Comparison of ENCODE assay signal across 24 cellular contexts in the genomic region with DNA sequence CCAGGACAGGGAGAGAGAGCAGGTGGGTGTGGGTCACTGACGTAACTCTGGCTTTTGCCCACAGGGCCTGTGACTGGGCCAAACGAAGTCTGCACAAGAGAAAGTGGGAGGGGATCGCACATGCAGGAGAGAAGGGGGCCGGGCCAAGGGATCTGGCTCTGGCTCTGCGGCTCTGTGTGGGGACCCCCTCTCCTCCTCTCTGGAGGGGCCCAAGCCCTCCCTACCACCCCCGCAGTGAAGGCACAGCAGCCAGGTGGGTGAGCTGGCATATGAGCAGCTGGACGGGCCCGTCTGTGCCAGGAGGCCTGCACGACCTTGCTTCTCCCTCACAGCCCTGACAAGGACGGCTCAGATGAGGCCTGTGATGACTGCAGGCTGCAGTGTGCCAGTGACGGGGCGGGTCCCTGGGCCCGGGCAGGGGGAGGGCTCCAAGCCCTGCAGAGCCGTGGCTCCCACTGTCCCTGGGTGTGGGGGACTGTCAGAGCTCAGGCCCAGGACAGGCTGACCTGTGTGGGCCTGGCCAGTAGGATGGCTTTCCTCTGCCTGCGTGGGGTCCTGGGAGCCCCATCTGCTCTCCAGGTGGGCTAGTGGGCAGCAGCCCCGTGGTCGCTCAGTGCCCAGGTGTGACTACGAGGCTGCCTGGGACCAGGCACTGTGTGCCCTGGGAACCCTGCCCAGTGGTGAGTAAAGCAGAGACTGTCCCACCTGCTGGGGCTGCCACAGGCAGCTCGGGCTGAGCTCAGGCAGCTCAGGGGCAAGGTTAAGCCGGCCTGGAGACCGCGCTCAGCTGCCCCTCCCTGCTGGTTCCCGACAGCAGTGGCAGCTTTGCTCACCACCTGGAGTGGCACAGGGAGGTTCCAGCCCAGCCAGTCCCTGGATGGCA. TPM values are rescaled to one million over a fixed set of nuclear protein-coding genes. Genes with fewer than 3 reads are reported as not detected.
A peak's percentile ranks its signal among the peaks of the same experiment; 100 is the strongest.
DNase-seq lines count a peak whose midpoint lies in the region; ATAC-seq, FAIRE-seq and TF ChIP-seq lines count a peak whose summit lies in the region.
"Had no signal": no experiment of that assay in that cellular context is flagged by ENCODE, and none has a peak within 500 bp of the region (broad histone marks: within the 10 kb centered on the region; RNA-seq: fewer than 3 reads in every experiment).

No MANE protein-coding gene starts in this region.

- peak overlapping the region; percentile 95 for H2BK12ac ChIP-seq in neuronal stem cell (ENCODE audit: low read length)

- no peak overlapping the region for H2BK5ac ChIP-seq in neuronal stem cell (ENCODE audit: low read length)

- no peak overlapping the region for H3K4me2 ChIP-seq in astrocyte (ENCODE audit: low read length)
- no peak overlapping the region for H3K4me2 ChIP-seq in neuronal stem cell (ENCODE audit: insufficient read depth, low read length, poor library complexity, severe bottlenecking)

- DNase-seq in DMS 273 (lab: John Stamatoyannopoulos, UW; ENCODE audit: unreplicated experiment) (peak; percentile 49), DMS 273 treated with DMSO at 0.1 percent for 48 hours (lab: John Stamatoyannopoulos, UW) (no peak), H7 (peak; percentile 77), astrocyte (ENCODE audit: low read depth) (no peak), neuronal stem cell (ENCODE audit: low spot score) (no peak), HTR-8/SVneo (ENCODE audit: insufficient read length, low spot score) (no peak), amygdala (lab: John Stamatoyannopoulos, UW) (no peak)
- DNase-seq: activated CD4-positive, CD25-positive, alpha-beta regulatory T cell; activated CD8-positive, alpha-beta T cell treated with anti-CD3 and anti-CD28 coated beads for 36 hours; activated T-cell treated with anti-CD3 and anti-CD28 coated beads, Interleukin-2, amount 50 U/mL, for 4 hours; BE2C; effector memory CD8-positive, alpha-beta T cell; EL; mucosa of descending colon; NCI-H1417 treated with DMSO at 0.1 percent for 48 hours; NCI-H2227 treated with DMSO at 0.1 percent for 48 hours; stimulated activated CD4-positive, alpha-beta T cell treated with anti-CD3 and anti-CD28 coated beads, Interleukin-4, amount 100 ng/mL, for 24 hours; uterus had no signal

- WGBS in neuronal stem cell (ENCODE audit: extremely low coverage in 2 of 2, insufficient read length in 2 of 2, insufficient replicate concordance in 1 of 2), 2 donors = no CpG with 5 or more reads among the region's 23 CpGs

- H4K91ac ChIP-seq in neuronal stem cell (ENCODE audit: low read depth, low read length, poor library complexity) = no peak overlapping the region

- H3K4me1 ChIP-seq in astrocyte (ENCODE audit: insufficient read depth, low read length) = no peaks in the 10 kb centered on the region
- H3K4me1 ChIP-seq in neuronal stem cell (ENCODE audit: control insufficient read depth in 2 of 2, insufficient read depth in 1 of 2, low read depth in 1 of 2, low read length in 2 of 2) = peaks cover 0 to 4% of the 10 kb centered on the region in 2 donors
- H3K4me1 ChIP-seq: BE2C, uterus had no signal

- H3K9ac ChIP-seq in astrocyte (ENCODE audit: low read length) (no peak overlapping the region), neuronal stem cell (ENCODE audit: low read depth, low read length, poor library complexity) (peak overlapping the region; percentile 60)

- H3K4me1 Mint-ChIP-seq in astrocyte (ENCODE audit: low read depth, unreplicated experiment) = peaks cover 2% of the 10 kb centered on the region

- no peaks in the 10 kb centered on the region for H4K20me1 ChIP-seq in astrocyte (ENCODE audit: insufficient read depth, low read length)

- no peak for ATAC-seq in GM19397 (IDR thresholded peaks at IDR 0.05; ENCODE audit: unreplicated experiment)
- ATAC-seq: activated CD8-positive, alpha-beta T cell treated with anti-CD3 and anti-CD28 coated beads for 36 hours; activated T-cell treated with anti-CD3 and anti-CD28 coated beads, Interleukin-2, amount 50 U/mL, for 4 hours; effector memory CD8-positive, alpha-beta T cell had no signal

- peak overlapping the region; percentile 48 for H4K8ac ChIP-seq in neuronal stem cell (ENCODE audit: low read depth, low read length)

- no peak overlapping the region for H2BK120ac ChIP-seq in neuronal stem cell (ENCODE audit: low read depth, low read length)

- H3K4me3 ChIP-seq in H7 (ENCODE audit: insufficient read depth, low read depth, low read length) = no peak overlapping the region
- no peak overlapping the region for H3K4me3 ChIP-seq in astrocyte (ENCODE audit: insufficient read depth, low read depth, low read length)
- no peak overlapping the region for H3K4me3 ChIP-seq in neuronal stem cell (ENCODE audit: low read length in 2 of 2)
- H3K4me3 ChIP-seq: mucosa of descending colon, uterus had no signal

- no peaks in the 10 kb centered on the region for H3K9me3 Mint-ChIP-seq in astrocyte (ENCODE audit: unreplicated experiment)
- H3K9me3 Mint-ChIP-seq: activated CD8-positive, alpha-beta T cell treated with anti-CD3 and anti-CD28 coated beads for 36 hours; activated T-cell treated with anti-CD3 and anti-CD28 coated beads, Interleukin-2, amount 50 U/mL, for 4 hours; effector memory CD8-positive, alpha-beta T cell had no signal

- peak overlapping the region; percentile 77 for H2BK15ac ChIP-seq in neuronal stem cell (ENCODE audit: low read length)

- no peaks in the 10 kb centered on the region for H3K79me2 ChIP-seq in astrocyte (ENCODE audit: insufficient read depth, low read length)

- no peak overlapping the region for H3K14ac ChIP-seq in neuronal stem cell (ENCODE audit: low read length)

- peak overlapping the region; percentile 54 for H3K4me3 Mint-ChIP-seq in astrocyte (ENCODE audit: unreplicated experiment)
- H3K4me3 Mint-ChIP-seq: activated CD8-positive, alpha-beta T cell treated with anti-CD3 and anti-CD28 coated beads for 36 hours; activated naive CD8-positive, alpha-beta T cell; activated T-cell treated with anti-CD3 and anti-CD28 coated beads, Interleukin-2, amount 50 U/mL, for 4 hours; brain; effector memory CD8-positive, alpha-beta T cell had no signal

- no peak for FAIRE-seq in astrocyte (lab: Jason Lieb, UNC)
- no peak for FAIRE-seq in HTR-8/SVneo (lab: Jason Lieb, UNC)

- no peak overlapping the region for H2AFZ ChIP-seq in astrocyte (ENCODE audit: low read depth, low read length)
- peak overlapping the region; percentile 1 for H2AFZ ChIP-seq in neuronal stem cell (ENCODE audit: low read length)

- H3K18ac ChIP-seq in neuronal stem cell (ENCODE audit: low read length) = peak overlapping the region; percentile 94

- H3K36me3 ChIP-seq in H7 (replicated peaks; ENCODE audit: control insufficient read depth, insufficient read depth, low read length) (no peaks in the 10 kb centered on the region), astrocyte (ENCODE audit: insufficient read depth, low read length) (no peaks in the 10 kb centered on the region), neuronal stem cell (replicated peaks in 1 of 2; ENCODE audit: control insufficient read depth in 2 of 2, insufficient read depth in 2 of 2, low read length in 2 of 2) (no peaks in the 10 kb centered on the region)
- H3K36me3 ChIP-seq: BE2C, uterus had no signal

- H3K27ac ChIP-seq in astrocyte (ENCODE audit: low read depth, low read length) (no peak overlapping the region), neuronal stem cell (replicated peaks; ENCODE audit: low read length) (no peak overlapping the region)
- H3K27ac ChIP-seq: 22Rv1, uterus had no signal

- no peak overlapping the region for H3K27ac Mint-ChIP-seq in astrocyte (ENCODE audit: unreplicated experiment)
- H3K27ac Mint-ChIP-seq: activated CD8-positive, alpha-beta T cell treated with anti-CD3 and anti-CD28 coated beads for 36 hours; activated naive CD8-positive, alpha-beta T cell; effector memory CD8-positive, alpha-beta T cell had no signal

- H3K27me3 Mint-ChIP-seq in astrocyte (ENCODE audit: low read depth, unreplicated experiment) = peaks cover 42% of the 10 kb centered on the region
- H3K27me3 Mint-ChIP-seq: activated naive CD8-positive, alpha-beta T cell had no signal

- H3K9me3 ChIP-seq in astrocyte (ENCODE audit: insufficient read depth, low read depth, low read length) (no peaks in the 10 kb centered on the region), neuronal stem cell (replicated peaks in 1 of 2; ENCODE audit: control insufficient read depth in 2 of 2, insufficient read depth in 1 of 2, low read depth in 1 of 2, low read length in 2 of 2) (peaks cover 0 to 4% of the 10 kb centered on the region in 2 donors)
- H3K9me3 ChIP-seq: BE2C, mucosa of descending colon, uterus had no signal

- no peaks in the 10 kb centered on the region for H3K27me3 ChIP-seq in H7 (ENCODE audit: control insufficient read depth, insufficient read depth, low read length)
- H3K27me3 ChIP-seq in astrocyte (ENCODE audit: insufficient read depth, low read length) = peaks cover 6% of the 10 kb centered on the region
- H3K27me3 ChIP-seq in neuronal stem cell (ENCODE audit: control insufficient read depth in 3 of 3, insufficient read depth in 3 of 3, low read depth in 1 of 3, low read length in 3 of 3) = peaks cover 0 to 56% (median 0%) of the 10 kb centered on the region in 3 experiments
- H3K27me3 ChIP-seq: BE2C, uterus had no signal

- TF ChIP-seq CTCF in astrocyte (IDR thresholded peaks at IDR 0.05; ENCODE audit: insufficient read depth, low read depth, low read length) = no peak

- H3K23ac ChIP-seq in neuronal stem cell (ENCODE audit: low read depth, low read length, poor library complexity) = peak overlapping the region; percentile 86

- H3K36me3 Mint-ChIP-seq in astrocyte (ENCODE audit: low read depth, unreplicated experiment) = no peaks in the 10 kb centered on the region
- H3K36me3 Mint-ChIP-seq: activated naive CD8-positive, alpha-beta T cell; brain had no signal

- H2AK5ac ChIP-seq in neuronal stem cell (ENCODE audit: low read depth, low read length) = peak overlapping the region; percentile 86

- H3K4ac ChIP-seq in neuronal stem cell (ENCODE audit: low read length) = peak overlapping the region; percentile 53

- no peaks in the 10 kb centered on the region for H3K79me1 ChIP-seq in neuronal stem cell (ENCODE audit: low read depth, low read length)

RNA-seq across cellular contexts. Expression of gene MRGPRG, which starts 22.2 kb away (rescaled TPM):
- total RNA-seq in H7 (2014; rRNA removed; shearing (Covaris generic)) = not detected in 2 replicates
- not detected in 2 replicates for total RNA-seq in astrocyte
- not detected for polyA plus RNA-seq in neuronal stem cell (2013, experiment 1 of 2)
- polyA plus RNA-seq in neuronal stem cell (2013, experiment 2 of 2) = not detected
- total RNA-seq: activated CD8-positive, alpha-beta T cell treated with anti-CD3 and anti-CD28 coated beads for 36 hours; activated T-cell treated with anti-CD3 and anti-CD28 coated beads, Interleukin-2, amount 50 U/mL, for 4 hours; liver; mucosa of descending colon; pulmonary artery endothelial cell; uterus had no signal
- polyA plus RNA-seq: liver had no signal

RNA-seq across cellular contexts. Expression of gene OSBPL5, which starts 31.3 kb away (rescaled TPM):
- total RNA-seq in H7 (2014; rRNA removed; shearing (Covaris generic)) = 21.1 and 23.7 TPM in 2 replicates
- total RNA-seq in astrocyte = 29.0 and 34.2 TPM in 2 replicates
- polyA plus RNA-seq in neuronal stem cell (2013, experiment 1 of 2) = 9.5 TPM
- polyA plus RNA-seq in neuronal stem cell (2013, experiment 2 of 2) = 9.7 TPM

RNA-seq across cellular contexts. Expression of gene MRGPRE, which starts 35.8 kb away (rescaled TPM):
- total RNA-seq in H7 (2014; rRNA removed; shearing (Covaris generic)) = not detected in 2 replicates
- not detected in 2 replicates for total RNA-seq in astrocyte
- polyA plus RNA-seq in neuronal stem cell (2013, experiment 1 of 2) = not detected
- polyA plus RNA-seq in neuronal stem cell (2013, experiment 2 of 2) = not detected
- total RNA-seq: activated CD8-positive, alpha-beta T cell treated with anti-CD3 and anti-CD28 coated beads for 36 hours; activated T-cell treated with anti-CD3 and anti-CD28 coated beads, Interleukin-2, amount 50 U/mL, for 4 hours; pulmonary artery endothelial cell had no signal
- polyA plus RNA-seq: liver had no signal

Comparison
In these comparisons a context has a peak if more than half of its experiments do, and no peak if none do; other contexts are left out.
1. DNase-seq: peak in DMS 273 (single experiment) and H7 (single experiment); none in DMS 273 treated with DMSO at 0.1 percent for 48 hours (single experiment), astrocyte (single experiment), neuronal stem cell (single experiment), HTR-8/SVneo (single experiment) and amygdala (0 of 56).